In genomic region chr2:1268034-1268433, GRCh38 we compare ENCODE assay signal across 23 cellular contexts.
"Had no signal": no experiment of that assay in that cellular context is flagged by ENCODE, and none has a peak within 500 bp of the region (broad histone marks: within the 10 kb centered on the region; RNA-seq: fewer than 3 reads in every experiment).

No MANE protein-coding gene starts in this region.

- DNase-seq: hypothalamus; immature natural killer cell; left cardiac atrium; left lung; lower lobe of right lung; mammary epithelial cell; mesenchymal stem cell; naive thymus-derived CD8-positive, alpha-beta T cell; ovary; right cardiac atrium; stimulated activated CD4-positive, alpha-beta T cell treated with anti-CD3 and anti-CD28 coated beads, Interleukin-12 subunit alpha, Interleukin-12 subunit beta, amount 100 ng/mL, for 4 hours; stimulated activated CD4-positive, alpha-beta T cell treated with anti-CD3 and anti-CD28 coated beads, Interleukin-15, amount 100 ng/mL, for 24 hours; stimulated activated CD4-positive, alpha-beta T cell treated with anti-CD3 and anti-CD28 coated beads, Interleukin-2, amount 100 ng/mL, for 24 hours; stimulated activated CD4-positive, alpha-beta T cell treated with anti-CD3 and anti-CD28 coated beads, Interleukin-4, amount 100 ng/mL, for 1 hour; stimulated activated naive B cell treated with anti-CD40 and anti-IgM and Interleukin-4, amounts not matched to agents 10 μg/mL and 1 μg/mL and 100 μg/mL, for 72 hours; stimulated activated naive CD8-positive, alpha-beta T cell treated with anti-CD3 and anti-CD28 coated beads, Interleukin-15, Interleukin-2, amounts not matched to agents 100 U/mL and 50 U/mL, for 24 hours; stomach; testis; thyroid gland; transverse colon; upper lobe of left lung had no signal

- H3K36me3 Mint-ChIP-seq: immature natural killer cell; stimulated activated naive B cell treated with anti-CD40 and anti-IgM and Interleukin-4, amounts not matched to agents 10 μg/mL and 1 μg/mL and 100 μg/mL, for 72 hours had no signal

- H3K9me3 Mint-ChIP-seq: immature natural killer cell, nephron had no signal

- H3K27ac Mint-ChIP-seq: immature natural killer cell; naive thymus-derived CD8-positive, alpha-beta T cell; nephron; stimulated activated naive B cell treated with anti-CD40 and anti-IgM and Interleukin-4, amounts not matched to agents 10 μg/mL and 1 μg/mL and 100 μg/mL, for 72 hours had no signal

- H3K4me1 Mint-ChIP-seq: immature natural killer cell, nephron had no signal

- ATAC-seq: left cardiac atrium; left lung; lower lobe of right lung; naive thymus-derived CD8-positive, alpha-beta T cell; right cardiac atrium; sciatic nerve; stimulated activated naive B cell treated with anti-CD40 and anti-IgM and Interleukin-4, amounts not matched to agents 10 μg/mL and 1 μg/mL and 100 μg/mL, for 72 hours; stimulated activated naive CD8-positive, alpha-beta T cell treated with anti-CD3 and anti-CD28 coated beads, Interleukin-15, Interleukin-2, amounts not matched to agents 100 U/mL and 50 U/mL, for 24 hours had no signal

- H3K4me3 Mint-ChIP-seq: immature natural killer cell; naive thymus-derived CD8-positive, alpha-beta T cell; nephron; stimulated activated naive B cell treated with anti-CD40 and anti-IgM and Interleukin-4, amounts not matched to agents 10 μg/mL and 1 μg/mL and 100 μg/mL, for 72 hours had no signal
